In genomic region chr4:23789765-23790164, GRCh38 we compare ENCODE assay signal across 12 cellular contexts.
DNase-seq lines count a peak whose midpoint lies in the region; ATAC-seq and TF ChIP-seq lines count a peak whose summit lies in the region.
"Had no signal": no experiment of that assay in that cellular context is flagged by ENCODE, and none has a peak within 500 bp of the region (broad histone marks: within the 10 kb centered on the region; RNA-seq: fewer than 3 reads in every experiment).

No MANE protein-coding gene starts in this region.

- WGBS in thyroid gland, 2 donors: 68 to 69% methylated on average over 5 of the region's 5 CpGs

- H3K27me3 ChIP-seq in thyroid gland (no peaks in the 10 kb centered on the region), dorsolateral prefrontal cortex (no peaks in the 10 kb centered on the region)

- no peak for TF ChIP-seq POLR2A in thyroid gland (IDR thresholded peaks at IDR 0.05)

- H3K4me3 ChIP-seq in HFF-Myc (replicated peaks; ENCODE audit: low read depth, low read length) (no peak overlapping the region), epithelial cell of proximal tubule (ENCODE audit: low read depth, low read length) (no peak overlapping the region), thyroid gland (replicated peaks in 1 of 3) (no peak overlapping the region), dorsolateral prefrontal cortex (no peak overlapping the region)

- TF ChIP-seq CTCF in HFF-Myc (IDR thresholded peaks at IDR 0.05; ENCODE audit: low read depth, low read length, missing control alignments) (no peak), epithelial cell of proximal tubule (conservative IDR thresholded peaks at IDR 0.05; ENCODE audit: low read depth, low read length) (no peak), thyroid gland (IDR thresholded peaks at IDR 0.05) (no peak), dorsolateral prefrontal cortex (IDR thresholded peaks at IDR 0.05 in 54 of 56, conservative IDR thresholded peaks at IDR 0.05 in 2 of 56; ENCODE audit: low read depth in 1 of 56, partially characterized antibody in 56 of 56) (no peak)

- no peak overlapping the region for H3K27ac ChIP-seq in thyroid gland
- H3K27ac ChIP-seq in dorsolateral prefrontal cortex: no peak overlapping the region

- H3K9me3 ChIP-seq in thyroid gland: no peaks in the 10 kb centered on the region

- H3K36me3 ChIP-seq in thyroid gland: peaks cover 0 to under 1% of the 10 kb centered on the region in 2 donors

- intact Hi-C loops in thyroid gland (cut with DNase I) (no loop called here), dorsolateral prefrontal cortex (cut with DNase I) (no loop called here)

- no peaks in the 10 kb centered on the region for H3K4me1 ChIP-seq in thyroid gland

- peak; percentile 10 for DNase-seq in HFF-Myc (ENCODE audit: extremely low read depth, low read depth)
- DNase-seq in epithelial cell of proximal tubule (ENCODE audit: low read depth): peak; percentile 99
- DNase-seq in left lobe of liver (ENCODE audit: low spot score): peak; percentile 49
- DNase-seq in thyroid gland: peak; percentile 45 to 62
- DNase-seq in dorsolateral prefrontal cortex: no peak
- DNase-seq in activated CD4-positive, alpha-beta T cell treated with anti-CD3 and anti-CD28 coated beads for 1 hour: no peak
- no peak for DNase-seq in NCI-H526 treated with DMSO at 0.1 percent for 48 hours (lab: John Stamatoyannopoulos, UW)
- DNase-seq: anterior cingulate cortex, DMS153, erythroblast, NCI-H1048 had no signal

- peak; percentile 53 for ATAC-seq in left lobe of liver
- ATAC-seq in GM21515 (IDR thresholded peaks at IDR 0.05; ENCODE audit: unreplicated experiment): no peak

Comparison
In these comparisons a context has a peak if more than half of its experiments do, and no peak if none do; other contexts are left out.
1. DNase-seq: peak in HFF-Myc (single experiment), epithelial cell of proximal tubule (single experiment), left lobe of liver (single experiment) and thyroid gland (2 of 2); none in dorsolateral prefrontal cortex (0 of 10), activated CD4-positive, alpha-beta T cell treated with anti-CD3 and anti-CD28 coated beads for 1 hour (single experiment) and NCI-H526 treated with DMSO at 0.1 percent for 48 hours (single experiment).